30 cellular contexts compared by ENCODE assay signal in the genomic region with DNA sequence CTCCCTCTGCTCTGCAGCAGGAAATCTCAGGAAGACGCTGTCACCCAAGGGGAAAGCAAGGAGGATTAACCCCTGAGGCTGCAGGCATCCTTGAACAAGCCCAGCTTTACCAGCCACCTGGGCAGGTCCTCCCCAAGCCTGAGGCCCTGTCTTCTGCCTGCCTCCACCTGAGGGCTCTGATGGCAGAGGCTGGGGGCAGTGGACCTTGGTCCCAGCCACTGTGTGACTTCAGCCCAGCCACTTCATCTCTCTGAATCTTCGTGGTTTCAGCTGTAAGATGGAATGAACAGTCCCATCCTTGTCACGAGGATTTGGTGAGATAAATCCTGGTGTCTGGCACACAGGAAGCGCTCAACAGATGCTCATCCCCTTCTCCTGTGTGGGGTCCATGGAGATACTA. TPM values are rescaled to one million over a fixed set of nuclear protein-coding genes. Genes with fewer than 3 reads are reported as not detected.
"Had no signal": no experiment of that assay in that cellular context is flagged by ENCODE, and none has a peak within 500 bp of the region (broad histone marks: within the 10 kb centered on the region; RNA-seq: fewer than 3 reads in every experiment).

No MANE protein-coding gene starts in this region.

- ATAC-seq: activated CD4-positive, alpha-beta T cell treated with anti-CD3 and anti-CD28 coated beads for 36 hours; activated CD4-positive, CD25-positive, alpha-beta regulatory T cell treated with anti-CD3 and anti-CD28 coated beads, Interleukin-2, amount 50 U/mL, for 24 hours; activated CD8-positive, alpha-beta T cell treated with anti-CD3 and anti-CD28 coated beads for 36 hours; activated naive CD8-positive, alpha-beta T cell treated with anti-CD3 and anti-CD28 coated beads, Interleukin-2, amount 50 U/mL, for 24 hours; WTC11 had no signal

- H3K36me3 ChIP-seq: ascending aorta had no signal

- H3K27me3 ChIP-seq: ascending aorta had no signal

- DNase-seq: activated CD4-positive, alpha-beta memory T cell treated with anti-CD3 and anti-CD28 coated beads for 36 hours; activated CD4-positive, alpha-beta T cell treated with anti-CD3 and anti-CD28 coated beads for 1 hour; activated CD4-positive, alpha-beta T cell treated with anti-CD3 and anti-CD28 coated beads for 36 hours; activated CD4-positive, alpha-beta T cell treated with anti-CD3 and anti-CD28 coated beads for 48 hours; activated CD4-positive, alpha-beta T cell treated with anti-CD3 and anti-CD28 coated beads, Interleukin-2, amount 10 ng/mL, durations not matched to agents 7 days and 5 days; activated CD4-positive, alpha-beta T cell treated with anti-CD3 and anti-CD28 coated beads, Interleukin-2, amount 50 U/mL, for 4 hours; activated CD4-positive, CD25-positive, alpha-beta regulatory T cell; activated CD8-positive, alpha-beta memory T cell treated with anti-CD3 and anti-CD28 coated beads, Interleukin-2, amount 50 U/mL, for 4 hours; activated CD8-positive, alpha-beta T cell treated with anti-CD3 and anti-CD28 coated beads for 36 hours; activated effector memory CD4-positive, alpha-beta T cell treated with Interleukin-2 at 50 U/mL for 16 hours; activated gamma-delta T cell; activated naive CD4-positive, alpha-beta T cell treated with anti-CD3 and anti-CD28 coated beads, Interleukin-2, amount 10 ng/mL, durations not matched to agents 7 days and 5 days; activated naive CD4-positive, alpha-beta T cell treated with Interleukin-2 at 50 U/mL for 16 hours; activated naive CD8-positive, alpha-beta T cell treated with anti-CD3 and anti-CD28 coated beads, Interleukin-2, amount 10 ng/mL, durations not matched to agents 7 days and 5 days; activated naive CD8-positive, alpha-beta T cell treated with anti-CD3 and anti-CD28 coated beads, Interleukin-2, amount 50 U/mL, for 24 hours; activated T-cell treated with anti-CD3 and anti-CD28 coated beads for 4 hours; activated T-cell treated with anti-CD3 and anti-CD28 coated beads, Interleukin-2, amount 50 U/mL, for 24 hours; activated T-cell treated with anti-CD3 and anti-CD28 coated beads, Interleukin-2, amount 50 U/mL, for 48 hours; amygdala; anterior cingulate cortex; central memory CD4-positive, alpha-beta T cell; T-helper 1 cell; T-helper 2 cell; T-helper 9 cell had no signal

- H3K9me3 ChIP-seq: ascending aorta had no signal

- H3K27ac ChIP-seq: ascending aorta, VCaP had no signal

- H3K4me3 ChIP-seq: ascending aorta had no signal

- FAIRE-seq: TTC549 had no signal

- H3K4me1 ChIP-seq: ascending aorta had no signal

RNA-seq across cellular contexts. Expression of gene VSTM2L, which starts 8.5 kb away (rescaled TPM):
- total RNA-seq: activated CD4-positive, alpha-beta memory T cell treated with anti-CD3 and anti-CD28 coated beads for 36 hours; activated CD4-positive, alpha-beta T cell treated with anti-CD3 and anti-CD28 coated beads for 36 hours; activated CD4-positive, alpha-beta T cell treated with anti-CD3 and anti-CD28 coated beads, Interleukin-2, amount 10 ng/mL, durations not matched to agents 7 days and 5 days; activated CD8-positive, alpha-beta memory T cell treated with anti-CD3 and anti-CD28 coated beads for 36 hours; activated CD8-positive, alpha-beta T cell treated with anti-CD3 and anti-CD28 coated beads for 36 hours; activated naive CD8-positive, alpha-beta T cell treated with anti-CD3 and anti-CD28 coated beads, Interleukin-2, amount 10 ng/mL, durations not matched to agents 7 days and 5 days had no signal
